Comparison of ENCODE assay signal across 12 cellular contexts in the genomic region with DNA sequence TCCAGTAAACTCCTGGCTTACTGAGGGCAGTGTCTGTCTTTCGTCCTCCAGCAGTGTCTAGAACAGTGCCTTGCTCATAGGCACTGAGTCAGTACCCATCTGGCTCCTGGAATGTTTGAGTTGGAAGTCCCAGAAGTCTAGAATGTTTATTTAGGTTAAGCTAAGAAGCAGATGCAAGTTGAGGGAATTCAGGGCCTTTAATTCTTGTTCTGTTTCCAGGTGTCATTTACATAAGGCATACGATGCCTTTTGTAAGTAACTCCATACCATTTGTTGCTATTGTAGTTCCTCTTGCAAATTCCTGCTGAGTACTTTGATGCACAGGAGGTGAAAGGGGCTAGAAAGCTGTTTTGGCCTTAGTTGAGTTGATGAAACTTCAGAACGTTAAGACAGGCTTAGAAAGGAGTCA. TPM values are rescaled to one million over a fixed set of nuclear protein-coding genes. Genes with fewer than 3 reads are reported as not detected.
A peak's percentile ranks its signal among the peaks of the same experiment; 100 is the strongest.
DNase-seq lines count a peak whose midpoint lies in the region; FAIRE-seq and TF ChIP-seq lines count a peak whose summit lies in the region.
"Had no signal": no experiment of that assay in that cellular context is flagged by ENCODE, and none has a peak within 500 bp of the region (broad histone marks: within the 10 kb centered on the region; RNA-seq: fewer than 3 reads in every experiment).

No MANE protein-coding gene starts in this region.

- no peak overlapping the region for H3K4me3 ChIP-seq in SJSA1
- H3K4me3 ChIP-seq in fibroblast of pulmonary artery (replicated peaks; ENCODE audit: low read depth, low read length), result no peak overlapping the region
- no peak overlapping the region for H3K4me3 ChIP-seq in kidney (ENCODE audit: low read length in 2 of 2)

- H3K4me1 ChIP-seq in SJSA1 (replicated peaks) (peaks cover 41% of the 10 kb centered on the region), kidney (ENCODE audit: control insufficient read depth in 1 of 2, insufficient read depth in 1 of 2, low read depth in 1 of 2, low read length in 2 of 2) (peaks cover 4% of the 10 kb centered on the region in 2 donors)

- intact Hi-C loops in kidney (cut with DNase I), result no loop called here

- FAIRE-seq in GM12892 (lab: Jason Lieb, UNC), result peak; percentile 9
- no peak for FAIRE-seq in kidney (lab: Jason Lieb, UNC)
- FAIRE-seq: D721Med had no signal

- H3K27ac ChIP-seq in SJSA1 (0 out of 2 replicates have a peak overlapping the region, but pooled peaks have one; percentile 4), kidney (ENCODE audit: low read depth in 2 of 2, low read length in 2 of 2) (no peak overlapping the region)

- H3K9me3 ChIP-seq in SJSA1 (replicated peaks) (no peaks in the 10 kb centered on the region), kidney (ENCODE audit: control insufficient read depth in 1 of 2, low read length in 2 of 2) (no peaks in the 10 kb centered on the region)

- TF ChIP-seq POLR2A in GM12892 (IDR thresholded peaks at IDR 0.05; ENCODE audit: low read depth, low read length), result no peak

- DNase-seq in GM12892 (ENCODE audit: insufficient read length) (no peak), SJSA1 (ENCODE audit: low read depth in 1 of 2, low spot score in 2 of 2) (peak; percentile 54 to 58), fibroblast of pulmonary artery (ENCODE audit: low read depth) (peak; percentile 68), renal cortical epithelial cell (ENCODE audit: low read depth) (peak; percentile 74), kidney (no peak), NOMO-1 (lab: John Stamatoyannopoulos, UW; ENCODE audit: unreplicated experiment in 2 of 2) (no peak), SW 1271 (lab: John Stamatoyannopoulos, UW) (no peak), pons (ENCODE audit: low spot score) (no peak)
- DNase-seq: effector CD4-positive, alpha-beta T cell; NCI-H1105; stimulated activated CD8-positive, alpha-beta memory T cell treated with anti-CD3 and anti-CD28 coated beads, Interleukin-4, amount 100 ng/mL, for 48 hours had no signal

- H3K9ac ChIP-seq in kidney (ENCODE audit: low read length in 2 of 2), result no peak overlapping the region

- H3K36me3 ChIP-seq in SJSA1 (peaks cover 8% of the 10 kb centered on the region), kidney (ENCODE audit: control insufficient read depth in 1 of 2, insufficient read depth in 2 of 2, low read length in 2 of 2) (no peaks in the 10 kb centered on the region)

- TF ChIP-seq CTCF in fibroblast of pulmonary artery (IDR thresholded peaks at IDR 0.05; ENCODE audit: low read length, missing control alignments) (no peak), kidney (IDR thresholded peaks at IDR 0.05; ENCODE audit: borderline replicate concordance, extremely low read depth, insufficient read depth) (no peak)

- H3K27me3 ChIP-seq in SJSA1 (replicated peaks), result no peaks in the 10 kb centered on the region

RNA-seq across cellular contexts. Expression of a gene that starts 22.2 kb away (rescaled TPM):
- 18.1 TPM for polyA plus RNA-seq in GM12892 (2012; ENCODE audit: missing spikeins)
- 24.5 and 36.9 TPM in 2 replicates for total RNA-seq in SJSA1 (2014; rRNA removed; shearing (Covaris generic))
- total RNA-seq in renal cortical epithelial cell (17.5 and 18.3 TPM in 2 replicates), kidney (20.3 TPM)
- 13.4 TPM for polyA plus RNA-seq in kidney (ENCODE audit: insufficient read depth, low read depth, low replicate concordance)

Comparison
In these comparisons a context has a peak if more than half of its experiments do, and no peak if none do; other contexts are left out.
1. DNase-seq: peak in SJSA1 (2 of 2), fibroblast of pulmonary artery (single experiment) and renal cortical epithelial cell (single experiment); none in GM12892 (single experiment), kidney (single experiment), NOMO-1 (0 of 2), SW 1271 (0 of 2) and pons (single experiment).